ENCODE assay signal across 1 cellular context in genomic region chr4:74190919-74191397, GRCh38.
TF ChIP-seq lines count a peak whose summit lies in the region.

No MANE protein-coding gene starts in this region.

TF ChIP-seq in HepG2, 621 proteins besides CTCF, POLR2A, EP300 and RAD21 (continued from another document and continues in another):
- TF ChIP-seq, protein P1, sequence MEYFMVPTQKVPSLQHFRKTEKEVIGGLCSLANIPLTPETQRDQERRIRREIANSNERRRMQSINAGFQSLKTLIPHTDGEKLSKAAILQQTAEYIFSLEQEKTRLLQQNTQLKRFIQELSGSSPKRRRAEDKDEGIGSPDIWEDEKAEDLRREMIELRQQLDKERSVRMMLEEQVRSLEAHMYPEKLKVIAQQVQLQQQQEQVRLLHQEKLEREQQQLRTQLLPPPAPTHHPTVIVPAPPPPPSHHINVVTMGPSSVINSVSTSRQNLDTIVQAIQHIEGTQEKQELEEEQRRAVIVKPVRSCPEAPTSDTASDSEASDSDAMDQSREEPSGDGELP (IDR thresholded peaks at IDR 0.05; ENCODE audit: borderline replicate concordance, low read depth), result no peak
- TF ChIP-seq HIVEP1 (CRISPR knock-in tag; IDR thresholded peaks at IDR 0.05) (no peak), ISL2 (CRISPR knock-in tag; IDR thresholded peaks at IDR 0.05) (peak; percentile 59), ZNF713 (CRISPR knock-in tag; IDR thresholded peaks at IDR 0.05) (no peak), ZNF180 (CRISPR knock-in tag; IDR thresholded peaks at IDR 0.05; ENCODE audit: borderline replicate concordance, low read depth) (no peak), ZUFSP (CRISPR knock-in tag; IDR thresholded peaks at IDR 0.05; ENCODE audit: borderline replicate concordance) (no peak), KLF16 (CRISPR knock-in tag; IDR thresholded peaks at IDR 0.05) (no peak), ZNF251 (CRISPR knock-in tag; IDR thresholded peaks at IDR 0.05) (no peak), ZNF382 (CRISPR knock-in tag; IDR thresholded peaks at IDR 0.05; ENCODE audit: borderline replicate concordance) (no peak), POLR2AphosphoS2 (IDR thresholded peaks at IDR 0.05; ENCODE audit: low read depth, low read length) (no peak), ZNF781 (CRISPR knock-in tag; IDR thresholded peaks at IDR 0.05; ENCODE audit: borderline replicate concordance, not compliant biosample characterization) (no peak), ZSCAN12 (CRISPR knock-in tag; IDR thresholded peaks at IDR 0.05) (no peak), MEIS1 (CRISPR knock-in tag; IDR thresholded peaks at IDR 0.05; ENCODE audit: borderline replicate concordance) (no peak), FOXM1 (CRISPR knock-in tag; IDR thresholded peaks at IDR 0.05) (no peak), ZSCAN22 (CRISPR knock-in tag; IDR thresholded peaks at IDR 0.05) (no peak), HOXA5 (CRISPR knock-in tag; IDR thresholded peaks at IDR 0.05) (peak; percentile 23; the same call in 1 of the 2 replicates), MAZ (IDR thresholded peaks at IDR 0.05; ENCODE audit: borderline replicate concordance, low read depth, low read length) (no peak), MAZ (CRISPR knock-in tag; IDR thresholded peaks at IDR 0.05; ENCODE audit: low read depth) (no peak), ZNF260 (CRISPR knock-in tag; IDR thresholded peaks at IDR 0.05; ENCODE audit: borderline replicate concordance, low read depth) (no peak), ATF3 (CRISPR knock-in tag; IDR thresholded peaks at IDR 0.05) (no peak), U2AF2 (IDR thresholded peaks at IDR 0.05; ENCODE audit: low read depth, low read length) (no peak), ZNF512 (CRISPR knock-in tag; IDR thresholded peaks at IDR 0.05) (no peak), THAP11 (CRISPR knock-in tag; IDR thresholded peaks at IDR 0.05) (no peak; the same call in 1 of the 2 replicates), MXD4 (CRISPR knock-in tag; IDR thresholded peaks at IDR 0.05) (no peak), RFX3 (CRISPR knock-in tag; IDR thresholded peaks at IDR 0.05) (no peak), ZNF7 (CRISPR knock-in tag; IDR thresholded peaks at IDR 0.05) (peak; percentile 99), ZSCAN30 (CRISPR knock-in tag; IDR thresholded peaks at IDR 0.05) (no peak), MBNL3 (CRISPR knock-in tag; conservative IDR thresholded peaks at IDR 0.05) (no peak), NR2F1 (CRISPR knock-in tag; IDR thresholded peaks at IDR 0.05) (peak in 1 of 2 experiments; percentile 29; a peak in 1 of 4 replicates), ZNF430 (CRISPR knock-in tag; IDR thresholded peaks at IDR 0.05) (no peak), ATF7-NPFF (CRISPR knock-in tag; IDR thresholded peaks at IDR 0.05; ENCODE audit: low read depth) (no peak), PAXIP1 (CRISPR knock-in tag; conservative IDR thresholded peaks at IDR 0.05) (peak; percentile 84), PITX1 (CRISPR knock-in tag; IDR thresholded peaks at IDR 0.05) (no peak), ZNF547 (CRISPR knock-in tag; IDR thresholded peaks at IDR 0.05) (no peak)
- TF ChIP-seq, protein P2, sequence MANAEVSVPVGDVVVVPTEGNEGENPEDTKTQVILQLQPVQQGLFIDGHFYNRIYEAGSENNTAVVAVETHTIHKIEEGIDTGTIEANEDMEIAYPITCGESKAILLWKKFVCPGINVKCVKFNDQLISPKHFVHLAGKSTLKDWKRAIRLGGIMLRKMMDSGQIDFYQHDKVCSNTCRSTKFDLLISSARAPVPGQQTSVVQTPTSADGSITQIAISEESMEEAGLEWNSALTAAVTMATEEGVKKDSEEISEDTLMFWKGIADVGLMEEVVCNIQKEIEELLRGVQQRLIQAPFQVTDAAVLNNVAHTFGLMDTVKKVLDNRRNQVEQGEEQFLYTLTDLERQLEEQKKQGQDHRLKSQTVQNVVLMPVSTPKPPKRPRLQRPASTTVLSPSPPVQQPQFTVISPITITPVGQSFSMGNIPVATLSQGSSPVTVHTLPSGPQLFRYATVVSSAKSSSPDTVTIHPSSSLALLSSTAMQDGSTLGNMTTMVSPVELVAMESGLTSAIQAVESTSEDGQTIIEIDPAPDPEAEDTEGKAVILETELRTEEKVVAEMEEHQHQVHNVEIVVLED (CRISPR knock-in tag; IDR thresholded peaks at IDR 0.05; ENCODE audit: borderline replicate concordance), result no peak
- TF ChIP-seq, protein P3, sequence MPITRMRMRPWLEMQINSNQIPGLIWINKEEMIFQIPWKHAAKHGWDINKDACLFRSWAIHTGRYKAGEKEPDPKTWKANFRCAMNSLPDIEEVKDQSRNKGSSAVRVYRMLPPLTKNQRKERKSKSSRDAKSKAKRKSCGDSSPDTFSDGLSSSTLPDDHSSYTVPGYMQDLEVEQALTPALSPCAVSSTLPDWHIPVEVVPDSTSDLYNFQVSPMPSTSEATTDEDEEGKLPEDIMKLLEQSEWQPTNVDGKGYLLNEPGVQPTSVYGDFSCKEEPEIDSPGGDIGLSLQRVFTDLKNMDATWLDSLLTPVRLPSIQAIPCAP (CRISPR knock-in tag; IDR thresholded peaks at IDR 0.05; ENCODE audit: low read depth), result no peak
- TF ChIP-seq, protein P4, sequence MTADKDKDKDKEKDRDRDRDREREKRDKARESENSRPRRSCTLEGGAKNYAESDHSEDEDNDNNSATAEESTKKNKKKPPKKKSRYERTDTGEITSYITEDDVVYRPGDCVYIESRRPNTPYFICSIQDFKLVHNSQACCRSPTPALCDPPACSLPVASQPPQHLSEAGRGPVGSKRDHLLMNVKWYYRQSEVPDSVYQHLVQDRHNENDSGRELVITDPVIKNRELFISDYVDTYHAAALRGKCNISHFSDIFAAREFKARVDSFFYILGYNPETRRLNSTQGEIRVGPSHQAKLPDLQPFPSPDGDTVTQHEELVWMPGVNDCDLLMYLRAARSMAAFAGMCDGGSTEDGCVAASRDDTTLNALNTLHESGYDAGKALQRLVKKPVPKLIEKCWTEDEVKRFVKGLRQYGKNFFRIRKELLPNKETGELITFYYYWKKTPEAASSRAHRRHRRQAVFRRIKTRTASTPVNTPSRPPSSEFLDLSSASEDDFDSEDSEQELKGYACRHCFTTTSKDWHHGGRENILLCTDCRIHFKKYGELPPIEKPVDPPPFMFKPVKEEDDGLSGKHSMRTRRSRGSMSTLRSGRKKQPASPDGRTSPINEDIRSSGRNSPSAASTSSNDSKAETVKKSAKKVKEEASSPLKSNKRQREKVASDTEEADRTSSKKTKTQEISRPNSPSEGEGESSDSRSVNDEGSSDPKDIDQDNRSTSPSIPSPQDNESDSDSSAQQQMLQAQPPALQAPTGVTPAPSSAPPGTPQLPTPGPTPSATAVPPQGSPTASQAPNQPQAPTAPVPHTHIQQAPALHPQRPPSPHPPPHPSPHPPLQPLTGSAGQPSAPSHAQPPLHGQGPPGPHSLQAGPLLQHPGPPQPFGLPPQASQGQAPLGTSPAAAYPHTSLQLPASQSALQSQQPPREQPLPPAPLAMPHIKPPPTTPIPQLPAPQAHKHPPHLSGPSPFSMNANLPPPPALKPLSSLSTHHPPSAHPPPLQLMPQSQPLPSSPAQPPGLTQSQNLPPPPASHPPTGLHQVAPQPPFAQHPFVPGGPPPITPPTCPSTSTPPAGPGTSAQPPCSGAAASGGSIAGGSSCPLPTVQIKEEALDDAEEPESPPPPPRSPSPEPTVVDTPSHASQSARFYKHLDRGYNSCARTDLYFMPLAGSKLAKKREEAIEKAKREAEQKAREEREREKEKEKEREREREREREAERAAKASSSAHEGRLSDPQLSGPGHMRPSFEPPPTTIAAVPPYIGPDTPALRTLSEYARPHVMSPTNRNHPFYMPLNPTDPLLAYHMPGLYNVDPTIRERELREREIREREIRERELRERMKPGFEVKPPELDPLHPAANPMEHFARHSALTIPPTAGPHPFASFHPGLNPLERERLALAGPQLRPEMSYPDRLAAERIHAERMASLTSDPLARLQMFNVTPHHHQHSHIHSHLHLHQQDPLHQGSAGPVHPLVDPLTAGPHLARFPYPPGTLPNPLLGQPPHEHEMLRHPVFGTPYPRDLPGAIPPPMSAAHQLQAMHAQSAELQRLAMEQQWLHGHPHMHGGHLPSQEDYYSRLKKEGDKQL (CRISPR knock-in tag; IDR thresholded peaks at IDR 0.05; ENCODE audit: low read depth), result peak; percentile 90
- TF ChIP-seq, protein P5, sequence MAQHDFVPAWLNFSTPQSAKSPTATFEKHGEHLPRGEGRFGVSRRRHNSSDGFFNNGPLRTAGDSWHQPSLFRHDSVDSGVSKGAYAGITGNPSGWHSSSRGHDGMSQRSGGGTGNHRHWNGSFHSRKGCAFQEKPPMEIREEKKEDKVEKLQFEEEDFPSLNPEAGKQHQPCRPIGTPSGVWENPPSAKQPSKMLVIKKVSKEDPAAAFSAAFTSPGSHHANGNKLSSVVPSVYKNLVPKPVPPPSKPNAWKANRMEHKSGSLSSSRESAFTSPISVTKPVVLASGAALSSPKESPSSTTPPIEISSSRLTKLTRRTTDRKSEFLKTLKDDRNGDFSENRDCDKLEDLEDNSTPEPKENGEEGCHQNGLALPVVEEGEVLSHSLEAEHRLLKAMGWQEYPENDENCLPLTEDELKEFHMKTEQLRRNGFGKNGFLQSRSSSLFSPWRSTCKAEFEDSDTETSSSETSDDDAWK (CRISPR knock-in tag; IDR thresholded peaks at IDR 0.05), result no peak
- TF ChIP-seq, protein P6, sequence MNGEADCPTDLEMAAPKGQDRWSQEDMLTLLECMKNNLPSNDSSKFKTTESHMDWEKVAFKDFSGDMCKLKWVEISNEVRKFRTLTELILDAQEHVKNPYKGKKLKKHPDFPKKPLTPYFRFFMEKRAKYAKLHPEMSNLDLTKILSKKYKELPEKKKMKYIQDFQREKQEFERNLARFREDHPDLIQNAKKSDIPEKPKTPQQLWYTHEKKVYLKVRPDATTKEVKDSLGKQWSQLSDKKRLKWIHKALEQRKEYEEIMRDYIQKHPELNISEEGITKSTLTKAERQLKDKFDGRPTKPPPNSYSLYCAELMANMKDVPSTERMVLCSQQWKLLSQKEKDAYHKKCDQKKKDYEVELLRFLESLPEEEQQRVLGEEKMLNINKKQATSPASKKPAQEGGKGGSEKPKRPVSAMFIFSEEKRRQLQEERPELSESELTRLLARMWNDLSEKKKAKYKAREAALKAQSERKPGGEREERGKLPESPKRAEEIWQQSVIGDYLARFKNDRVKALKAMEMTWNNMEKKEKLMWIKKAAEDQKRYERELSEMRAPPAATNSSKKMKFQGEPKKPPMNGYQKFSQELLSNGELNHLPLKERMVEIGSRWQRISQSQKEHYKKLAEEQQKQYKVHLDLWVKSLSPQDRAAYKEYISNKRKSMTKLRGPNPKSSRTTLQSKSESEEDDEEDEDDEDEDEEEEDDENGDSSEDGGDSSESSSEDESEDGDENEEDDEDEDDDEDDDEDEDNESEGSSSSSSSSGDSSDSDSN (CRISPR knock-in tag; IDR thresholded peaks at IDR 0.05), result no peak
- TF ChIP-seq, protein P7, sequence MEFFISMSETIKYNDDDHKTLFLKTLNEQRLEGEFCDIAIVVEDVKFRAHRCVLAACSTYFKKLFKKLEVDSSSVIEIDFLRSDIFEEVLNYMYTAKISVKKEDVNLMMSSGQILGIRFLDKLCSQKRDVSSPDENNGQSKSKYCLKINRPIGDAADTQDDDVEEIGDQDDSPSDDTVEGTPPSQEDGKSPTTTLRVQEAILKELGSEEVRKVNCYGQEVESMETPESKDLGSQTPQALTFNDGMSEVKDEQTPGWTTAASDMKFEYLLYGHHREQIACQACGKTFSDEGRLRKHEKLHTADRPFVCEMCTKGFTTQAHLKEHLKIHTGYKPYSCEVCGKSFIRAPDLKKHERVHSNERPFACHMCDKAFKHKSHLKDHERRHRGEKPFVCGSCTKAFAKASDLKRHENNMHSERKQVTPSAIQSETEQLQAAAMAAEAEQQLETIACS (CRISPR knock-in tag; IDR thresholded peaks at IDR 0.05), result no peak
